Comparison of ENCODE assay signal across 10 cellular contexts in the genomic region with DNA sequence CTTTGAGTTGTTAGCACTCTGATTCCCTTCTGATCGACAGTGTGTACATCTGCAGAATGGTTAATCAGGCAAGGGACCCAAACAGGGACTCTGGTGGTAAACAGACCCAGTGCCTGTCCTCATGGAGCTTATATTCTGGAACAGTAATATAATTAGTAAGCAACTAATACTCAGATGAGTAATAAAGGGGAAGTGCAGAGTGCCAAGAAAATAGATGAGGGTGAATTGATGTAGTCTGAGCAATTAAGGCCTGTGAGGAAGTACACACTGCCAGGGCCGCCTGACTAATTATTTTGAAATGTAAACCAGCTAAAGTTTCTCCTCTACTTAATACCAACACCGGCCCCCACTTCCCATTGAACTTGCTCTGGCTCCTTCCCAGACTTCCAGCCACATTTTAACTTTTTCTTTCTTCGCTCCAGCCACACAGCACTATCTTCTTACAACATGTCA. TPM values are rescaled to one million over a fixed set of nuclear protein-coding genes. Genes with fewer than 3 reads are reported as not detected.
DNase-seq lines count a peak whose midpoint lies in the region; ATAC-seq and TF ChIP-seq lines count a peak whose summit lies in the region.
"Had no signal": no experiment of that assay in that cellular context is flagged by ENCODE, and none has a peak within 500 bp of the region (broad histone marks: within the 10 kb centered on the region; RNA-seq: fewer than 3 reads in every experiment).

No MANE protein-coding gene starts in this region.

- peak overlapping the region in 4 of 11 experiments; percentile 40 to 63 (median 48); a peak in 6 of 22 replicates for H3K9ac ChIP-seq in BLaER1 treated with 17β-estradiol and CSF1 and Interleukin-3, amounts not matched to agents 10 nM and 100 nM

- no peaks in the 10 kb centered on the region for H3K27me3 Mint-ChIP-seq in dendritic cell treated with granulocyte-macrophage colony-stimulating factor and Interleukin-4, amounts not matched to agents 40 ng/mL and 50 ng/mL, for 4 days
- no peaks in the 10 kb centered on the region for H3K27me3 Mint-ChIP-seq in neural crest cell (ENCODE audit: low read depth)

- H3K4me1 ChIP-seq in BLaER1 treated with 17β-estradiol and CSF1 and Interleukin-3, amounts not matched to agents 10 nM and 100 nM, result peaks cover 23 to 40% (median 36%) of the 10 kb centered on the region in 10 experiments

- intact Hi-C loops in dendritic cell treated with granulocyte-macrophage colony-stimulating factor and Interleukin-4, amounts not matched to agents 40 ng/mL and 50 ng/mL, for 4 days (cut with micrococcal nuclease), result loop anchor here (10.0 kb wide), 1 partner anchor 1872 kb away; the partner anchor contains the start of gene GPBP1

- H3K4me1 Mint-ChIP-seq in dendritic cell treated with granulocyte-macrophage colony-stimulating factor and Interleukin-4, amounts not matched to agents 40 ng/mL and 50 ng/mL, for 4 days (ENCODE audit: low read depth), result peaks cover 14% of the 10 kb centered on the region
- H3K4me1 Mint-ChIP-seq in neural crest cell, result no peaks in the 10 kb centered on the region

- H3K9me3 Mint-ChIP-seq in dendritic cell treated with granulocyte-macrophage colony-stimulating factor and Interleukin-4, amounts not matched to agents 40 ng/mL and 50 ng/mL, for 4 days, result no peaks in the 10 kb centered on the region
- no peaks in the 10 kb centered on the region for H3K9me3 Mint-ChIP-seq in neural crest cell

- H3K4me3 ChIP-seq in BLaER1 treated with 17β-estradiol and CSF1 and Interleukin-3, amounts not matched to agents 10 nM and 100 nM, result no peak overlapping the region

- peak; percentile 42 to 72 for DNase-seq in NOMO-1 (lab: John Stamatoyannopoulos, UW; ENCODE audit: unreplicated experiment in 2 of 2)
- no peak for DNase-seq in neural crest cell (ENCODE audit: low read depth, low spot score)
- DNase-seq in GF-D8 (lab: John Stamatoyannopoulos, UW), result no peak
- no peak for DNase-seq in activated CD4-positive, alpha-beta T cell treated with anti-CD3 and anti-CD28 coated beads for 4 hours
- no peak for DNase-seq in COR-L47 (lab: John Stamatoyannopoulos, UW)
- DNase-seq: DMS79 treated with DMSO at 0.1 percent for 48 hours, NCI-H526 treated with DMSO at 0.1 percent for 48 hours had no signal

- H3K4me2 ChIP-seq in BLaER1 treated with 17β-estradiol and CSF1 and Interleukin-3, amounts not matched to agents 10 nM and 100 nM, result peak overlapping the region in 8 of 11 experiments; percentile 12 to 97 (median 56); a peak in 14 of 22 replicates

- peaks cover 0 to 50% (median 21%) of the 10 kb centered on the region in 11 experiments; a peak in 8 of 22 replicates for H4K20me1 ChIP-seq in BLaER1 treated with 17β-estradiol and CSF1 and Interleukin-3, amounts not matched to agents 10 nM and 100 nM

- peak overlapping the region; percentile 41 for H3K4me3 Mint-ChIP-seq in dendritic cell treated with granulocyte-macrophage colony-stimulating factor and Interleukin-4, amounts not matched to agents 40 ng/mL and 50 ng/mL, for 4 days
- H3K4me3 Mint-ChIP-seq in neural crest cell, result peak overlapping the region; percentile 11

- H3K36me3 ChIP-seq in BLaER1 treated with 17β-estradiol and CSF1 and Interleukin-3, amounts not matched to agents 10 nM and 100 nM, result peaks cover 33 to 54% (median 37%) of the 10 kb centered on the region in 11 experiments

- no peak for ATAC-seq in GM21367 (IDR thresholded peaks at IDR 0.05; ENCODE audit: unreplicated experiment)

- H3K36me3 Mint-ChIP-seq in dendritic cell treated with granulocyte-macrophage colony-stimulating factor and Interleukin-4, amounts not matched to agents 40 ng/mL and 50 ng/mL, for 4 days (ENCODE audit: low read depth), result peaks cover 36% of the 10 kb centered on the region
- peaks cover 18% of the 10 kb centered on the region for H3K36me3 Mint-ChIP-seq in neural crest cell (ENCODE audit: low read depth)

- H3K27me3 ChIP-seq in BLaER1 treated with 17β-estradiol and CSF1 and Interleukin-3, amounts not matched to agents 10 nM and 100 nM, result no peaks in the 10 kb centered on the region

- peak overlapping the region in 8 of 11 experiments; percentile 12 to 74 (median 55); a peak in 12 of 22 replicates for H3K27ac ChIP-seq in BLaER1 treated with 17β-estradiol and CSF1 and Interleukin-3, amounts not matched to agents 10 nM and 100 nM

- H3K27ac Mint-ChIP-seq in dendritic cell treated with granulocyte-macrophage colony-stimulating factor and Interleukin-4, amounts not matched to agents 40 ng/mL and 50 ng/mL, for 4 days, result peak overlapping the region; percentile 89
- no peak overlapping the region for H3K27ac Mint-ChIP-seq in neural crest cell (ENCODE audit: unreplicated experiment)

- peaks cover 7 to 43% (median 16%) of the 10 kb centered on the region in 11 experiments for H3K9me3 ChIP-seq in BLaER1 treated with 17β-estradiol and CSF1 and Interleukin-3, amounts not matched to agents 10 nM and 100 nM (replicated peaks in 1 of 11)

- TF ChIP-seq CTCF in neural crest cell (conservative IDR thresholded peaks at IDR 0.05), result no peak

RNA-seq across cellular contexts. Expression of gene DHX29, which starts 4.2 kb away (rescaled TPM):
- 29.6 and 30.0 TPM in 2 replicates for total RNA-seq in neural crest cell

RNA-seq across cellular contexts. Expression of gene MTREX, which starts 4.5 kb away (rescaled TPM):
- total RNA-seq in neural crest cell, result 97.2 and 101 TPM in 2 replicates

Comparison
In these comparisons a context has a peak if more than half of its experiments do, and no peak if none do; other contexts are left out.
1. DNase-seq: peak in NOMO-1 (2 of 2); none in neural crest cell (single experiment), GF-D8 (single experiment), activated CD4-positive, alpha-beta T cell treated with anti-CD3 and anti-CD28 coated beads for 4 hours (0 of 2) and COR-L47 (single experiment).